In the genomic region with DNA sequence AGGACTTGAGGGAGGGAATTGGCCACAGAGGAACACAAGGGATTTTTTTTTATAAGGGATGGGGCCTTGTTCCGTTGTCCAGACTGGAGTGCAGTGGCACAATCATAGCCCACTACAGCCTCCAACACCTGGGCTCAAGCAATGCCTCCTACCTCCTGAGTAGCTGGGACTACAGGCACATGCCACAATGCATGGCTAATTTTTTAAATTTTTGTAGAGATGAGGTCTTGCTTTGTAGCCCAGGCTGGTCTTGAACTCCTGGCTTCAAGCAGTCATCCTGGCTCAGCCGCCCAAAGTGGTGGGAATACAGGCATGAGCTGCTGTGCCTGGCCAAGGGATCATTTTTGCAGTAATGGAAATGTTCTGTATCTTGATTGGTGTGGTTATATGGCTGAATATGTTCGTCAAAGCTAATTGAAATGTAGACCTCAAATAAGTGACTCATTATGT, we compare ENCODE assay signal across 14 cellular contexts. TPM values are rescaled to one million over a fixed set of nuclear protein-coding genes. Genes with fewer than 3 reads are reported as not detected.
DNase-seq lines count a peak whose midpoint lies in the region; ATAC-seq, FAIRE-seq and TF ChIP-seq lines count a peak whose summit lies in the region.
"Had no signal": no experiment of that assay in that cellular context is flagged by ENCODE, and none has a peak within 500 bp of the region (broad histone marks: within the 10 kb centered on the region; RNA-seq: fewer than 3 reads in every experiment).

No MANE protein-coding gene starts in this region.

- H2AFZ ChIP-seq in fibroblast of lung (ENCODE audit: low read length) = no peak overlapping the region

- TF ChIP-seq CTCF in activated CD8-positive, alpha-beta T cell treated with anti-CD3 and anti-CD28 coated beads for 36 hours (IDR thresholded peaks at IDR 0.05) = no peak
- TF ChIP-seq CTCF in fibroblast of lung (conservative IDR thresholded peaks at IDR 0.05 in 1 of 2, IDR thresholded peaks at IDR 0.05 in 1 of 2; ENCODE audit: low read depth in 1 of 2, low read length in 2 of 2) (no peak), GM13976 (IDR thresholded peaks at IDR 0.05; ENCODE audit: borderline replicate concordance, control extremely low read depth, extremely low read depth, insufficient read depth, missing control alignments) (no peak)

- peaks cover 7% of the 10 kb centered on the region for H3K9me3 Mint-ChIP-seq in activated CD8-positive, alpha-beta T cell treated with anti-CD3 and anti-CD28 coated beads for 36 hours

- WGBS in small intestine, 3 donors = 78 to 83% (median 78%) methylated on average over 3 of the region's 3 CpGs

- H4K20me1 ChIP-seq in fibroblast of lung (ENCODE audit: control insufficient read depth, extremely low read depth, insufficient read depth, low read length) = no peaks in the 10 kb centered on the region

- H3K27ac ChIP-seq in fibroblast of lung (ENCODE audit: insufficient read depth, low read length) = peak overlapping the region; percentile 86
- H3K27ac ChIP-seq in small intestine (ENCODE audit: low read depth in 1 of 2, low read length in 1 of 2) = peak overlapping the region in 1 of 2 donors; percentile 50
- H3K27ac ChIP-seq: C4-2B had no signal

- peak overlapping the region; percentile 11 for H3K9ac ChIP-seq in fibroblast of lung (ENCODE audit: insufficient read depth, low read length)

- peak overlapping the region; percentile 51 for H3K4me2 ChIP-seq in fibroblast of lung (ENCODE audit: extremely low read depth, insufficient read depth, low read length)

- H3K36me3 ChIP-seq in fibroblast of lung (ENCODE audit: control insufficient read depth, insufficient read depth, low read length) (no peaks in the 10 kb centered on the region), small intestine (ENCODE audit: control insufficient read depth in 2 of 2, insufficient read depth in 2 of 2, low read length in 2 of 2) (peaks cover 4 to 5% of the 10 kb centered on the region in 2 donors)

- peaks cover 3% of the 10 kb centered on the region for H3K79me2 ChIP-seq in fibroblast of lung (ENCODE audit: control insufficient read depth, insufficient read depth, low read length)

- no peaks in the 10 kb centered on the region for H3K27me3 Mint-ChIP-seq in activated CD8-positive, alpha-beta T cell treated with anti-CD3 and anti-CD28 coated beads for 36 hours

- peaks cover 62% of the 10 kb centered on the region for H3K4me1 Mint-ChIP-seq in activated CD8-positive, alpha-beta T cell treated with anti-CD3 and anti-CD28 coated beads for 36 hours (ENCODE audit: low read depth)

- H3K9me3 ChIP-seq in fibroblast of lung (ENCODE audit: control insufficient read depth, insufficient read depth, low read depth, low read length) (no peaks in the 10 kb centered on the region), small intestine (ENCODE audit: control insufficient read depth, low read depth) (no peaks in the 10 kb centered on the region)

- peak overlapping the region; percentile 48 for H3K4me3 Mint-ChIP-seq in activated CD8-positive, alpha-beta T cell treated with anti-CD3 and anti-CD28 coated beads for 36 hours

- H3K27ac Mint-ChIP-seq in activated CD8-positive, alpha-beta T cell treated with anti-CD3 and anti-CD28 coated beads for 36 hours = peak overlapping the region; percentile 94

- FAIRE-seq in small intestine (lab: Jason Lieb, UNC) = no peak

- POLR2A ChIA-PET in activated CD8-positive, alpha-beta T cell treated with anti-CD3 and anti-CD28 coated beads for 36 hours (lab: Charles Lee) = interaction anchor here (1.2 to 10.5 kb wide), 5 partner anchors 11 to 86 kb away, joined by 3 to 420 read pairs (median 39); no protein-coding TSS in a partner anchor

- in situ Hi-C loops in GM13976 (cut with MboI; ENCODE audit: low sequenced_read_pairs, unreplicated experiment) = no loop called here

- intact Hi-C loops in activated CD8-positive, alpha-beta T cell treated with anti-CD3 and anti-CD28 coated beads for 36 hours (cut with micrococcal nuclease) = no loop called here
- intact Hi-C loops in left ventricle myocardium superior (cut with micrococcal nuclease) = no loop called here

- peak; percentile 17 for ATAC-seq in activated CD8-positive, alpha-beta T cell treated with anti-CD3 and anti-CD28 coated beads for 36 hours
- ATAC-seq in HG03521 (IDR thresholded peaks at IDR 0.05; ENCODE audit: unreplicated experiment) (no peak), left ventricle myocardium superior (no peak)

- CTCF ChIA-PET in activated CD8-positive, alpha-beta T cell treated with anti-CD3 and anti-CD28 coated beads for 36 hours (lab: Charles Lee) = interaction anchor here (0.8 to 2.5 kb wide), 7 partner anchors 10 to 95 kb away, joined by 3 to 13 read pairs (median 5); a partner anchor contains a TSS

- peaks cover 53% of the 10 kb centered on the region for H3K36me3 Mint-ChIP-seq in activated CD8-positive, alpha-beta T cell treated with anti-CD3 and anti-CD28 coated beads for 36 hours (ENCODE audit: low read depth)

- DNase-seq in stimulated activated CD4-positive, alpha-beta T cell treated with anti-CD3 and anti-CD28 coated beads, Interleukin-15, amount 100 ng/mL, for 24 hours = peak; percentile 60
- no peak for DNase-seq in stimulated activated CD4-positive, alpha-beta T cell treated with anti-CD3 and anti-CD28 coated beads, Interleukin-12 subunit alpha, Interleukin-12 subunit beta, amount 100 ng/mL, for 4 hours
- peak; percentile 25 for DNase-seq in activated CD8-positive, alpha-beta T cell treated with anti-CD3 and anti-CD28 coated beads for 36 hours
- DNase-seq in fibroblast of lung (ENCODE audit: low read depth in 2 of 2) (peak; percentile 39 to 84), GM13976 (ENCODE audit: low spot score) (no peak), small intestine (no peak), left ventricle myocardium superior (no peak)
- DNase-seq: activated gamma-delta T cell; H7; islet precursor cell; NCI-H446 treated with DMSO at 0.1 percent for 48 hours; stimulated activated CD4-positive, alpha-beta T cell treated with anti-CD3 and anti-CD28 coated beads, Interleukin-4, amount 100 ng/mL, for 24 hours had no signal

- H3K27me3 ChIP-seq in fibroblast of lung (ENCODE audit: control insufficient read depth, insufficient read depth, low read length) = no peaks in the 10 kb centered on the region
- H3K27me3 ChIP-seq in small intestine (ENCODE audit: control insufficient read depth in 2 of 2, insufficient read depth in 2 of 2, low read length in 2 of 2) = no peaks in the 10 kb centered on the region

- no peak overlapping the region for H3K4me3 ChIP-seq in fibroblast of lung (replicated peaks in 1 of 4; ENCODE audit: control extremely low read depth in 1 of 4, insufficient read depth in 1 of 4, low read depth in 3 of 4, low read length in 4 of 4)
- no peak overlapping the region for H3K4me3 ChIP-seq in small intestine (ENCODE audit: low read depth in 1 of 2, low read length in 2 of 2)

- H3K4me1 ChIP-seq in fibroblast of lung (ENCODE audit: control insufficient read depth, extremely low read depth, insufficient read depth, low read length) (peaks cover 16% of the 10 kb centered on the region), small intestine (ENCODE audit: control insufficient read depth in 2 of 2, insufficient read depth in 1 of 2, low read depth in 1 of 2, low read length in 1 of 2) (no peaks in the 10 kb centered on the region)

RNA-seq across cellular contexts. Expression of a gene that starts 56.9 kb away (rescaled TPM):
- 100 to 1,000 TPM; 239 to 248 TPM for total RNA-seq in activated CD8-positive, alpha-beta T cell treated with anti-CD3 and anti-CD28 coated beads for 36 hours
- total RNA-seq in fibroblast of lung (210 and 235 TPM in 2 replicates), left ventricle myocardium superior (55.9 TPM)
- polyA plus RNA-seq in fibroblast of lung (96.5 and 125 TPM in 2 replicates), small intestine (100 to 1,000 TPM in 1 of 3 donors, 10 to 100 TPM in 2; 62.1 to 110 (median 84.3) TPM)
- 72.7 and 75.0 TPM in 2 replicates for polyA plus RNA-seq in fibroblast of lung (2012)
- 80.0 and 118 TPM in 2 replicates for polyA minus RNA-seq in fibroblast of lung (ENCODE audit: low replicate concordance)

RNA-seq across cellular contexts. Expression of a gene that starts 57.1 kb away (rescaled TPM):
- total RNA-seq in activated CD8-positive, alpha-beta T cell treated with anti-CD3 and anti-CD28 coated beads for 36 hours = 10 to 100 TPM; 34.2 to 37.4 TPM
- 26.3 and 31.3 TPM in 2 replicates for total RNA-seq in fibroblast of lung
- 60.5 and 67.7 TPM in 2 replicates for polyA plus RNA-seq in fibroblast of lung
- polyA plus RNA-seq in fibroblast of lung (2012) = 46.4 and 48.1 TPM in 2 replicates
- 11.8 and 15.9 TPM in 2 replicates for polyA minus RNA-seq in fibroblast of lung (ENCODE audit: low replicate concordance)
- 10 to 100 TPM in 2 of 3 donors, 1 to 10 TPM in 1; 8.6 to 29.9 (median 14.5) TPM for polyA plus RNA-seq in small intestine
- total RNA-seq in left ventricle myocardium superior = 10.4 TPM

Comparison
In these comparisons a context has a peak if more than half of its experiments do, and no peak if none do; other contexts are left out.
1. DNase-seq: peak in stimulated activated CD4-positive, alpha-beta T cell treated with anti-CD3 and anti-CD28 coated beads, Interleukin-15, amount 100 ng/mL, for 24 hours (single experiment), activated CD8-positive, alpha-beta T cell treated with anti-CD3 and anti-CD28 coated beads for 36 hours (single experiment) and fibroblast of lung (2 of 2); none in stimulated activated CD4-positive, alpha-beta T cell treated with anti-CD3 and anti-CD28 coated beads, Interleukin-12 subunit alpha, Interleukin-12 subunit beta, amount 100 ng/mL, for 4 hours (single experiment), GM13976 (single experiment), small intestine (single experiment) and left ventricle myocardium superior (single experiment).